14 cellular contexts compared by ENCODE assay signal in genomic region chr16:88298166-88298881, GRCh38.
DNase-seq lines count a peak whose midpoint lies in the region; ATAC-seq and TF ChIP-seq lines count a peak whose summit lies in the region.
"Had no signal": no experiment of that assay in that cellular context is flagged by ENCODE, and none has a peak within 500 bp of the region (broad histone marks: within the 10 kb centered on the region; RNA-seq: fewer than 3 reads in every experiment).

No MANE protein-coding gene starts in this region.

- ATAC-seq in GM18873 (IDR thresholded peaks at IDR 0.05; ENCODE audit: low FRiP score, unreplicated experiment): no peak
- ATAC-seq: A549 had no signal

- H2AFZ ChIP-seq in ACC112 (ENCODE audit: low read length, unreplicated experiment): no peak overlapping the region

- no peak overlapping the region for H3K4me3 Mint-ChIP-seq in mesothelial cell of epicardium
- H3K4me3 Mint-ChIP-seq: IgD-negative memory B cell had no signal

- peak overlapping the region; percentile 15; the same call in 1 of the 2 replicates for H3K27ac ChIP-seq in ACC112 (ENCODE audit: low read depth, low read length)

- no peaks in the 10 kb centered on the region for H3K27me3 ChIP-seq in ACC112 (ENCODE audit: insufficient read depth, low read length)

- CTCF ChIA-PET in GM10248 (lab: Yijun Ruan, JAX): no interaction called here

- H3K4me1 Mint-ChIP-seq in mesothelial cell of epicardium: peaks cover 39% of the 10 kb centered on the region
- H3K4me1 Mint-ChIP-seq: IgD-negative memory B cell had no signal

- POLR2A ChIA-PET in GM10248 (lab: Yijun Ruan, JAX): no interaction called here

- peaks cover 25% of the 10 kb centered on the region for H3K4me1 ChIP-seq in ACC112 (ENCODE audit: control insufficient read depth, insufficient read depth, low read length, unreplicated experiment)
- H3K4me1 ChIP-seq: A549 had no signal

- TF ChIP-seq CTCF in mesothelial cell of epicardium (IDR thresholded peaks at IDR 0.05; ENCODE audit: unreplicated experiment) (no peak), GM10248 (IDR thresholded peaks at IDR 0.05; ENCODE audit: control extremely low read depth, extremely low read depth, low read depth, missing control alignments) (no peak)

- no peaks in the 10 kb centered on the region for H3K36me3 Mint-ChIP-seq in mesothelial cell of epicardium
- H3K36me3 Mint-ChIP-seq: IgD-negative memory B cell had no signal

- peak; percentile 65 for DNase-seq in RPMI7951 (ENCODE audit: low read depth)
- DNase-seq in fibroblast of gingiva (ENCODE audit: low read depth): peak; percentile 32
- no peak for DNase-seq in mesothelial cell of epicardium (ENCODE audit: low spot score in 2 of 2, unreplicated experiment in 2 of 2)
- no peak for DNase-seq in NCI-H446 treated with DMSO at 0.1 percent for 48 hours (lab: John Stamatoyannopoulos, UW)
- no peak for DNase-seq in SW 1271 (lab: John Stamatoyannopoulos, UW)
- no peak for DNase-seq in GM10248 (ENCODE audit: extremely low spot score)
- DNase-seq: activated naive CD4-positive, alpha-beta T cell; NCI-H748 treated with DMSO at 0.1 percent for 48 hours; SIG-M5; stimulated activated CD8-positive, alpha-beta memory T cell treated with anti-CD3 and anti-CD28 coated beads, Interleukin-4, amount 100 ng/mL, for 48 hours had no signal

- peak overlapping the region; percentile 91 for H3K27ac Mint-ChIP-seq in mesothelial cell of epicardium
- H3K27ac Mint-ChIP-seq: IgD-negative memory B cell had no signal

- no peaks in the 10 kb centered on the region for H3K27me3 Mint-ChIP-seq in mesothelial cell of epicardium (ENCODE audit: low read depth)

- no peaks in the 10 kb centered on the region for H3K36me3 ChIP-seq in ACC112 (ENCODE audit: insufficient read depth, low read length)

- H3K9me3 Mint-ChIP-seq in mesothelial cell of epicardium: no peaks in the 10 kb centered on the region

- H3K4me3 ChIP-seq in ACC112 (ENCODE audit: low read depth, low read length): no peak overlapping the region
- H3K4me3 ChIP-seq: A549 had no signal

- H3K79me2 ChIP-seq in ACC112 (ENCODE audit: control insufficient read depth, insufficient read depth, low read length, unreplicated experiment): no peaks in the 10 kb centered on the region

Comparison
In these comparisons a context has a peak if more than half of its experiments do, and no peak if none do; other contexts are left out.
1. DNase-seq: peak in RPMI7951 (single experiment) and fibroblast of gingiva (single experiment); none in mesothelial cell of epicardium (0 of 2), NCI-H446 treated with DMSO at 0.1 percent for 48 hours (single experiment), SW 1271 (0 of 2) and GM10248 (single experiment).